ENCODE assay signal across 8 cellular contexts in genomic region chr1:23559985-23560755, GRCh38. TPM values are rescaled to one million over a fixed set of nuclear protein-coding genes. Genes with fewer than 3 reads are reported as not detected.
DNase-seq lines count a peak whose midpoint lies in the region; ATAC-seq and TF ChIP-seq lines count a peak whose summit lies in the region.

No MANE protein-coding gene starts in this region.

- no peaks in the 10 kb centered on the region for H3K27me3 ChIP-seq in heart left ventricle
- H3K27me3 ChIP-seq in thymus (ENCODE audit: control insufficient read depth, insufficient read depth), result peaks cover 6% of the 10 kb centered on the region

- H3K9me3 Mint-ChIP-seq in activated naive CD8-positive, alpha-beta T cell treated with anti-CD3 and anti-CD28 coated beads for 36 hours, result no peaks in the 10 kb centered on the region

- H3K27me3 Mint-ChIP-seq in activated naive CD8-positive, alpha-beta T cell treated with anti-CD3 and anti-CD28 coated beads for 36 hours, result no peaks in the 10 kb centered on the region

- no peak for TF ChIP-seq POLR2A in heart left ventricle (IDR thresholded peaks at IDR 0.05)

- H3K4me3 ChIP-seq in heart left ventricle (peak overlapping the region in 11 of 12 donors; percentile 75 to 92 (median 80)), thymus (ENCODE audit: low read length) (peak overlapping the region; percentile 70)

- TF ChIP-seq CTCF in heart left ventricle (IDR thresholded peaks at IDR 0.05), result no peak

- H3K27ac ChIP-seq in heart left ventricle, result peak overlapping the region; percentile 83 to 97 (median 94)
- peak overlapping the region; percentile 95 for H3K27ac ChIP-seq in thymus (ENCODE audit: low read depth)

- H3K4me1 ChIP-seq in heart left ventricle (peaks cover 4 to 82% (median 57%) of the 10 kb centered on the region in 12 donors), thymus (ENCODE audit: control insufficient read depth, insufficient read depth, low read length) (peaks cover 47% of the 10 kb centered on the region)

- peaks cover 0 to 25% (median 14%) of the 10 kb centered on the region in 9 donors for H3K36me3 ChIP-seq in heart left ventricle
- no peaks in the 10 kb centered on the region for H3K36me3 ChIP-seq in thymus (ENCODE audit: control insufficient read depth, insufficient read depth)

- intact Hi-C loops in heart left ventricle (cut with DNase I), result loop anchor here in 2 of 10 donors (5.0 to 10.0 kb wide), 2 partner anchors 77 to 195 kb away; no protein-coding TSS in a partner anchor
- intact Hi-C loops in left cardiac atrium (cut with DNase I), result loop anchor here in 1 of 2 donors (5.0 kb wide), 1 partner anchor 132 kb away; the partner anchor contains the start of gene RPL11

- DNase-seq in heart left ventricle (no peak), left cardiac atrium (no peak), kidney glomerular epithelial cell (lab: John Stamatoyannopoulos, UW) (peak; percentile 71), NCI-H446 treated with DMSO at 0.1 percent for 48 hours (lab: John Stamatoyannopoulos, UW) (no peak)
- no peak for DNase-seq in activated naive CD8-positive, alpha-beta T cell treated with anti-CD3 and anti-CD28 coated beads for 36 hours

- no peak for ATAC-seq in heart left ventricle
- ATAC-seq in left cardiac atrium, result no peak
- ATAC-seq in HG02623 (IDR thresholded peaks at IDR 0.05; ENCODE audit: unreplicated experiment), result no peak
- ATAC-seq in HG03571 (IDR thresholded peaks at IDR 0.05; ENCODE audit: unreplicated experiment), result no peak

- H3K4me1 Mint-ChIP-seq in activated naive CD8-positive, alpha-beta T cell treated with anti-CD3 and anti-CD28 coated beads for 36 hours, result peaks cover 56% of the 10 kb centered on the region

- peak overlapping the region; percentile 77 for H3K4me3 Mint-ChIP-seq in activated naive CD8-positive, alpha-beta T cell treated with anti-CD3 and anti-CD28 coated beads for 36 hours

- WGBS in heart left ventricle, 4 donors, result 7 to 17% (median 11%) methylated on average over 6 of the region's 6 CpGs
- 8% methylated on average over 6 of the region's 6 CpGs for WGBS in thymus

- peak overlapping the region; percentile 88 for H3K27ac Mint-ChIP-seq in activated naive CD8-positive, alpha-beta T cell treated with anti-CD3 and anti-CD28 coated beads for 36 hours

- H3K9me3 ChIP-seq in heart left ventricle (no peaks in the 10 kb centered on the region), thymus (ENCODE audit: control insufficient read depth) (no peaks in the 10 kb centered on the region)

- H3K36me3 Mint-ChIP-seq in activated naive CD8-positive, alpha-beta T cell treated with anti-CD3 and anti-CD28 coated beads for 36 hours, result peaks cover 20% of the 10 kb centered on the region

RNA-seq across cellular contexts. Expression of gene ID3, which starts 0.9 kb away (rescaled TPM):
- total RNA-seq in heart left ventricle (100 to 1,000 TPM in 3 of 9 donors, 10 to 100 TPM in 6; 57.5 to 185 (median 91.0) TPM), left cardiac atrium (100 to 1,000 TPM; 119 to 172 TPM)
- polyA plus RNA-seq in heart left ventricle (100 to 1,000 TPM in 1 of 2 donors, 10 to 100 TPM in 1; 55.3 to 153 TPM), thymus (131 TPM)
- 10 to 100 TPM; 59.1 to 59.5 TPM for total RNA-seq in activated naive CD8-positive, alpha-beta T cell treated with anti-CD3 and anti-CD28 coated beads for 36 hours

RNA-seq across cellular contexts. Expression of gene E2F2, which starts 29.1 kb away (rescaled TPM):
- 1 to 10 TPM in 1 of 9 donors, under 1 TPM in 7, not detected in 1; 0.07 to 2.7 (median 0.21) TPM for total RNA-seq in heart left ventricle
- polyA plus RNA-seq in heart left ventricle, result under 1 TPM; 0.04 to 0.12 TPM
- total RNA-seq in left cardiac atrium, result 1 to 10 TPM in 1 of 2 donors, under 1 TPM in 1; 0.18 to 1.3 TPM
- total RNA-seq in activated naive CD8-positive, alpha-beta T cell treated with anti-CD3 and anti-CD28 coated beads for 36 hours, result 10 to 100 TPM; 36.1 to 37.5 TPM
- polyA plus RNA-seq in thymus, result 2.0 TPM

Comparison
In these comparisons a context has a peak if more than half of its experiments do, and no peak if none do; other contexts are left out.
1. RNA of gene E2F2, which starts 29.1 kb away (total RNA-seq): 36.1 to 37.5 TPM in activated naive CD8-positive, alpha-beta T cell treated with anti-CD3 and anti-CD28 coated beads for 36 hours; 0.18 to 1.3 TPM in left cardiac atrium and 0.07 to 2.7 TPM in heart left ventricle; every median in the first group is over 4 times any median in the second.